9 cellular contexts compared by ENCODE assay signal in genomic region chr3:10437272-10437994, GRCh38.
A peak's percentile ranks its signal among the peaks of the same experiment; 100 is the strongest.
DNase-seq lines count a peak whose midpoint lies in the region; FAIRE-seq and TF ChIP-seq lines count a peak whose summit lies in the region.
"Had no signal": no experiment of that assay in that cellular context is flagged by ENCODE, and none has a peak within 500 bp of the region (broad histone marks: within the 10 kb centered on the region; RNA-seq: fewer than 3 reads in every experiment).

No MANE protein-coding gene starts in this region.

- H3K36me3 Mint-ChIP-seq in MCF 10A (ENCODE audit: insufficient read depth, unreplicated experiment) = no peaks in the 10 kb centered on the region
- no peaks in the 10 kb centered on the region for H3K36me3 Mint-ChIP-seq in glutamatergic neuron (ENCODE audit: unreplicated experiment)

- TF ChIP-seq POLR2A in H1 (IDR thresholded peaks at IDR 0.05; ENCODE audit: control extremely low read depth in 1 of 2, low read depth in 2 of 2, low read length in 2 of 2) = no peak

- no peak overlapping the region for H2BK12ac ChIP-seq in H1 (ENCODE audit: low read depth, low read length)

- no peak overlapping the region for H2BK5ac ChIP-seq in H1 (ENCODE audit: low read depth, low read length)

- dilution Hi-C loops in mammary epithelial cell (cut with HindIII; ENCODE audit: low sequenced_read_pairs) = loop anchor here (5.0 kb wide), 2 partner anchors 50 to 470 kb away; no protein-coding TSS in a partner anchor

- no peaks in the 10 kb centered on the region for H3K27me3 ChIP-seq in mammary epithelial cell (ENCODE audit: insufficient read depth, low read length)
- H3K27me3 ChIP-seq in H1 (replicated peaks in 1 of 4; ENCODE audit: control insufficient read depth in 3 of 4, extremely low read depth in 1 of 4, insufficient read depth in 3 of 4, low read length in 3 of 4) = no peaks in the 10 kb centered on the region

- H3K4ac ChIP-seq in H1 (replicated peaks; ENCODE audit: insufficient read length, low read depth, low read length) = no peak overlapping the region

- 0 out of 2 replicates have a peak overlapping the region, but pooled peaks have one; percentile 47 for H2AK5ac ChIP-seq in H1 (ENCODE audit: low read depth, low read length)

- H4K8ac ChIP-seq in H1 (ENCODE audit: extremely low read depth, insufficient read depth, low read length) = no peak overlapping the region

- no peak for FAIRE-seq in H1 (lab: Jason Lieb, UNC)
- FAIRE-seq: TTC549 had no signal

- H3K9ac ChIP-seq in mammary epithelial cell (ENCODE audit: insufficient read depth, low read length) = no peak overlapping the region
- no peak overlapping the region; a peak in 1 of 7 replicates for H3K9ac ChIP-seq in H1 (replicated peaks in 1 of 4; ENCODE audit: extremely low read depth in 1 of 4, low read depth in 3 of 4, low read length in 3 of 4)

- in situ Hi-C loops in mammary epithelial cell (cut with MboI; ENCODE audit: low sequenced_read_pairs in 2 of 2) = no loop called here

- H3K9me3 Mint-ChIP-seq in MCF 10A (ENCODE audit: unreplicated experiment) (no peaks in the 10 kb centered on the region), glutamatergic neuron (ENCODE audit: unreplicated experiment) (no peaks in the 10 kb centered on the region)

- DNase-seq in mammary epithelial cell (peak; percentile 17), MCF 10A (ENCODE audit: unreplicated experiment) (no peak), H1 (ENCODE audit: low read depth in 1 of 2, low spot score in 2 of 2) (no peak), NCI-H1694 treated with DMSO at 0.1 percent for 48 hours (lab: John Stamatoyannopoulos, UW) (no peak), cardiac septum (ENCODE audit: low spot score) (no peak), glutamatergic neuron (no peak)
- peak; percentile 75 to 77 for DNase-seq in activated CD4-positive, alpha-beta T cell treated with anti-CD3 and anti-CD28 coated beads for 4 hours
- DNase-seq in stimulated activated CD4-positive, alpha-beta T cell treated with anti-CD3 and anti-CD28 coated beads, TNF-alpha, amount 100 ng/mL, for 4 hours (ENCODE audit: low read depth in 3 of 3) = peak; percentile 34 to 69 (median 63)

- no peak overlapping the region for H3K27ac ChIP-seq in mammary epithelial cell (ENCODE audit: insufficient read depth, low read depth, low read length)
- no peak overlapping the region for H3K27ac ChIP-seq in H1 (ENCODE audit: low read depth, low read length)

- H3K79me2 ChIP-seq in mammary epithelial cell (ENCODE audit: insufficient read depth, low read length) (no peaks in the 10 kb centered on the region), H1 (ENCODE audit: control insufficient read depth in 1 of 2, insufficient read depth in 2 of 2, low read length in 2 of 2) (no peaks in the 10 kb centered on the region)

- no peak overlapping the region for H2BK20ac ChIP-seq in H1 (ENCODE audit: low read length)

- H3K56ac ChIP-seq in H1 (replicated peaks; ENCODE audit: insufficient read length, low read depth, low read length) = no peak overlapping the region

- TF ChIP-seq RAD21 in H1 (IDR thresholded peaks at IDR 0.05 in 1 of 2, conservative IDR thresholded peaks at IDR 0.05 in 1 of 2; ENCODE audit: low read depth in 2 of 2, low read length in 2 of 2) = no peak

- H3K14ac ChIP-seq in H1 (ENCODE audit: insufficient read length) = no peak overlapping the region

- H3K36me3 ChIP-seq in mammary epithelial cell (ENCODE audit: insufficient read depth, low read length) = no peaks in the 10 kb centered on the region
- no peaks in the 10 kb centered on the region for H3K36me3 ChIP-seq in H1 (ENCODE audit: control insufficient read depth in 2 of 4, insufficient read depth in 4 of 4, low read length in 3 of 4)

- H4K20me1 ChIP-seq in mammary epithelial cell (ENCODE audit: insufficient read depth, low read length) (no peaks in the 10 kb centered on the region), H1 (replicated peaks in 1 of 2; ENCODE audit: control insufficient read depth in 1 of 2, insufficient read depth in 2 of 2, low read length in 2 of 2) (no peaks in the 10 kb centered on the region)

- BruUV-seq in mammary epithelial cell (replicated peaks; lab: Mats Ljungman, UMichigan) = no TSS peak
- BruUV-seq in MCF 10A (replicated peaks; lab: Mats Ljungman, UMichigan) = no TSS peak

- H3K4me2 ChIP-seq in mammary epithelial cell (ENCODE audit: insufficient read depth, low read depth, low read length) = no peak overlapping the region
- H3K4me2 ChIP-seq in H1 (ENCODE audit: insufficient read depth in 1 of 2, low read depth in 2 of 2, low read length in 2 of 2) = no peak overlapping the region

- intact Hi-C loops in mammary epithelial cell (cut with micrococcal nuclease) = no loop called here
- intact Hi-C loops in MCF 10A (cut with micrococcal nuclease) = no loop called here
- intact Hi-C loops in cardiac septum (cut with DNase I) = no loop called here

- TF ChIP-seq CTCF in mammary epithelial cell (conservative IDR thresholded peaks at IDR 0.05 in 1 of 2, IDR thresholded peaks at IDR 0.05 in 1 of 2; ENCODE audit: extremely low read depth in 1 of 2, insufficient read depth in 1 of 2, low read depth in 1 of 2, low read length in 2 of 2) (no peak), MCF 10A (IDR thresholded peaks at IDR 0.05; ENCODE audit: unreplicated experiment) (no peak), H1 (IDR thresholded peaks at IDR 0.05; ENCODE audit: control extremely low read depth in 1 of 3, insufficient read depth in 1 of 3, low read depth in 1 of 3, low read length in 3 of 3) (no peak), glutamatergic neuron (IDR thresholded peaks at IDR 0.05; ENCODE audit: partially characterized antibody, unreplicated experiment) (no peak)

- no peak for TF ChIP-seq EP300 in H1 (IDR thresholded peaks at IDR 0.05; ENCODE audit: borderline replicate concordance in 1 of 2, low read depth in 2 of 2, low read length in 2 of 2)

- H3K27me3 Mint-ChIP-seq in MCF 10A (ENCODE audit: insufficient read depth, unreplicated experiment) (no peaks in the 10 kb centered on the region), glutamatergic neuron (ENCODE audit: unreplicated experiment) (peaks cover 11% of the 10 kb centered on the region)

- H4K91ac ChIP-seq in H1 (replicated peaks; ENCODE audit: insufficient read length, low read length) = no peak overlapping the region

- 66% methylated on average over 7 of the region's 7 CpGs for WGBS in mammary epithelial cell (ENCODE audit: low coverage, missing lambda C conversion rate)
- 77% methylated on average over 7 of the region's 7 CpGs; no CpG with 5 or more reads in 1 of the 2 experiments for WGBS in H1 (ENCODE audit: extremely low coverage in 1 of 2, insufficient coverage in 1 of 2, insufficient read length in 1 of 2, insufficient replicate concordance in 2 of 2, low coverage in 1 of 2, low lambda C conversion rate in 2 of 2, missing lambda C conversion rate in 1 of 2), 2 experiments

- H3K4me3 ChIP-seq in mammary epithelial cell (replicated peaks in 1 of 3; ENCODE audit: insufficient read depth in 1 of 3, low read depth in 2 of 3, low read length in 3 of 3) (no peak overlapping the region), H1 (ENCODE audit: extremely low read depth in 1 of 4, insufficient read depth in 2 of 4, low read depth in 3 of 4, low read length in 4 of 4) (no peak overlapping the region)

- H2AFZ ChIP-seq in mammary epithelial cell (ENCODE audit: low read depth, low read length) (no peak overlapping the region), H1 (ENCODE audit: low read length) (no peak overlapping the region)

- H3K9me3 ChIP-seq in mammary epithelial cell (replicated peaks; ENCODE audit: insufficient read depth, low read length) (no peaks in the 10 kb centered on the region), H1 (ENCODE audit: insufficient read depth in 2 of 2, low read depth in 1 of 2, low read length in 1 of 2) (no peaks in the 10 kb centered on the region)

- H3K79me1 ChIP-seq in H1 (ENCODE audit: low read depth, low read length) = no peaks in the 10 kb centered on the region

- no peaks in the 10 kb centered on the region for H3K23me2 ChIP-seq in H1 (ENCODE audit: low read depth, low read length)

- H2BK120ac ChIP-seq in H1 (replicated peaks; ENCODE audit: low read depth, low read length) = no peak overlapping the region

- no peak overlapping the region for H2BK15ac ChIP-seq in H1 (ENCODE audit: low read length)

- H3K4me1 ChIP-seq in mammary epithelial cell (ENCODE audit: insufficient read depth, low read length) (no peaks in the 10 kb centered on the region), H1 (replicated peaks in 1 of 4; ENCODE audit: control insufficient read depth in 3 of 4, insufficient read depth in 4 of 4, low read length in 3 of 4) (no peaks in the 10 kb centered on the region)

- H3K27ac Mint-ChIP-seq in MCF 10A (ENCODE audit: low read depth, unreplicated experiment) (no peak overlapping the region), glutamatergic neuron (ENCODE audit: unreplicated experiment) (no peak overlapping the region)

- CTCF ChIA-PET in mammary epithelial cell (lab: Charles Lee; ENCODE audit: low non-redundant PET) = no interaction called here
- CTCF ChIA-PET in MCF 10A (lab: Yijun Ruan, JAX) = no interaction called here
- CTCF ChIA-PET in H1 (lab: Charles Lee; ENCODE audit: partially characterized antibody) = interaction anchor here (0.9 to 2.7 kb wide), 6 partner anchors 11 to 93 kb away, joined by 3 to 9 read pairs (median 4); no protein-coding TSS in a partner anchor

- no peak overlapping the region for H3K18ac ChIP-seq in H1 (ENCODE audit: extremely low read depth, low read length)

- POLR2A ChIA-PET in MCF 10A (lab: Yijun Ruan, JAX) = no interaction called here
- POLR2A ChIA-PET in H1 (lab: Charles Lee; ENCODE audit: partially characterized antibody) = interaction anchor here (1.1 kb wide), 1 partner anchor 18 kb away, joined by 3 read pairs; no protein-coding TSS in a partner anchor

- H3K23ac ChIP-seq in H1 (ENCODE audit: insufficient read length) = no peak overlapping the region

- H4K5ac ChIP-seq in H1 (ENCODE audit: insufficient read length, low read depth, low read length) = no peak overlapping the region

- no peaks in the 10 kb centered on the region for H3K4me1 Mint-ChIP-seq in MCF 10A (ENCODE audit: insufficient read depth, unreplicated experiment)
- peaks cover 21% of the 10 kb centered on the region for H3K4me1 Mint-ChIP-seq in glutamatergic neuron (ENCODE audit: low read depth, unreplicated experiment)

- no peak overlapping the region for H3K4me3 Mint-ChIP-seq in MCF 10A (ENCODE audit: unreplicated experiment)
- no peak overlapping the region for H3K4me3 Mint-ChIP-seq in glutamatergic neuron (ENCODE audit: unreplicated experiment)

TF ChIP-seq in H1, 55 proteins besides CTCF, POLR2A, EP300 and RAD21 (continues in another document):
- TF ChIP-seq CEBPB (IDR thresholded peaks at IDR 0.05; ENCODE audit: low read depth, low read length) (no peak), TAF7 (optimal IDR thresholded peaks at IDR 0.05; ENCODE audit: borderline replicate concordance, low read depth, low read length) (no peak), HDAC2 (IDR thresholded peaks at IDR 0.05; ENCODE audit: borderline replicate concordance in 1 of 2, low read depth in 2 of 2, low read length in 2 of 2) (no peak), FOSL1 (IDR thresholded peaks at IDR 0.05; ENCODE audit: insufficient read depth, low read depth, low read length) (no peak), RBBP5 (IDR thresholded peaks at IDR 0.05; ENCODE audit: borderline replicate concordance, low read depth, low read length) (no peak), YY1 (IDR thresholded peaks at IDR 0.05; ENCODE audit: low read depth, low read length) (no peak)

Comparison
In these comparisons a context has a peak if more than half of its experiments do, and no peak if none do; other contexts are left out.
1. DNase-seq: peak in mammary epithelial cell (single experiment), activated CD4-positive, alpha-beta T cell treated with anti-CD3 and anti-CD28 coated beads for 4 hours (2 of 2) and stimulated activated CD4-positive, alpha-beta T cell treated with anti-CD3 and anti-CD28 coated beads, TNF-alpha, amount 100 ng/mL, for 4 hours (3 of 3); none in MCF 10A (single experiment), H1 (0 of 2), NCI-H1694 treated with DMSO at 0.1 percent for 48 hours (single experiment), cardiac septum (single experiment) and glutamatergic neuron (single experiment).